In genomic region chr1:27349784-27350672, GRCh38 we compare ENCODE assay signal across 8 cellular contexts. TPM values are rescaled to one million over a fixed set of nuclear protein-coding genes. Genes with fewer than 3 reads are reported as not detected.
DNase-seq lines count a peak whose midpoint lies in the region; ATAC-seq and TF ChIP-seq lines count a peak whose summit lies in the region.

No MANE protein-coding gene starts in this region.

- ATAC-seq in HG02870 (IDR thresholded peaks at IDR 0.05; ENCODE audit: unreplicated experiment) (no peak), GM18505 (IDR thresholded peaks at IDR 0.05; ENCODE audit: unreplicated experiment) (no peak)

- H3K18ac ChIP-seq in neuronal stem cell (ENCODE audit: low read length) = peak overlapping the region; percentile 89

- H4K91ac ChIP-seq in neuronal stem cell (ENCODE audit: low read depth, low read length, poor library complexity) = peak overlapping the region; percentile 78

- CTCF ChIA-PET in activated CD4-positive, alpha-beta memory T cell treated with anti-CD3 and anti-CD28 coated beads for 36 hours (lab: Charles Lee) = interaction anchor here (1.2 to 2.4 kb wide), 4 partner anchors 17 to 54 kb away, joined by 3 to 10 read pairs (median 6); partner anchors contain the start of gene MAP3K6
- CTCF ChIA-PET in activated CD4-positive, alpha-beta memory T cell treated with anti-CD3 and anti-CD28 coated beads, Interleukin-2, amount 10 ng/mL, durations not matched to agents 7 days and 5 days (lab: Charles Lee) = interaction anchor here (1.1 to 1.5 kb wide), 3 partner anchors 7 to 49 kb away, joined by 3 to 9 read pairs (median 4); no protein-coding TSS in a partner anchor

- no peak overlapping the region for H3K4ac ChIP-seq in neuronal stem cell (ENCODE audit: low read length)

- peak overlapping the region; percentile 42 for H2BK5ac ChIP-seq in neuronal stem cell (ENCODE audit: low read length)

- TF ChIP-seq CTCF in fibroblast of villous mesenchyme (IDR thresholded peaks at IDR 0.05; ENCODE audit: insufficient read depth, low read depth, low read length) = no peak

- POLR2A ChIA-PET in activated CD4-positive, alpha-beta memory T cell treated with anti-CD3 and anti-CD28 coated beads for 36 hours (lab: Charles Lee) = interaction anchor here (1.2 kb wide), 1 partner anchor 16 kb away, joined by 5 read pairs; no protein-coding TSS in a partner anchor
- POLR2A ChIA-PET in activated CD4-positive, alpha-beta memory T cell treated with anti-CD3 and anti-CD28 coated beads, Interleukin-2, amount 10 ng/mL, durations not matched to agents 7 days and 5 days (lab: Charles Lee) = interaction anchor here (1.2 to 1.7 kb wide), 2 partner anchors 8 to 13 kb away, joined by 3 to 7 read pairs; no protein-coding TSS in a partner anchor

- H3K14ac ChIP-seq in neuronal stem cell (ENCODE audit: low read length) = no peak overlapping the region

- no CpG with 5 or more reads among the region's 84 CpGs for WGBS in neuronal stem cell (ENCODE audit: extremely low coverage in 2 of 2, insufficient read length in 2 of 2, insufficient replicate concordance in 1 of 2), 2 donors

- H3K36me3 Mint-ChIP-seq in activated CD4-positive, alpha-beta memory T cell treated with anti-CD3 and anti-CD28 coated beads for 36 hours = peaks cover 1% of the 10 kb centered on the region
- peaks cover 31% of the 10 kb centered on the region for H3K36me3 Mint-ChIP-seq in activated CD4-positive, alpha-beta memory T cell treated with anti-CD3 and anti-CD28 coated beads, Interleukin-2, amount 10 ng/mL, durations not matched to agents 7 days and 5 days (ENCODE audit: low read depth)

- H3K9me3 ChIP-seq in SJSA1 (replicated peaks) (no peaks in the 10 kb centered on the region), neuronal stem cell (replicated peaks in 1 of 2; ENCODE audit: control insufficient read depth in 2 of 2, insufficient read depth in 1 of 2, low read depth in 1 of 2, low read length in 2 of 2) (peaks cover 0 to 4% of the 10 kb centered on the region in 2 donors)

- H3K27me3 ChIP-seq in SJSA1 (replicated peaks) = no peaks in the 10 kb centered on the region
- H3K27me3 ChIP-seq in neuronal stem cell (ENCODE audit: control insufficient read depth in 3 of 3, insufficient read depth in 3 of 3, low read depth in 1 of 3, low read length in 3 of 3) = peaks cover 0 to 14% (median 5%) of the 10 kb centered on the region in 3 experiments

- H2AFZ ChIP-seq in neuronal stem cell (ENCODE audit: low read length) = peak overlapping the region; percentile 91

- DNase-seq in activated CD4-positive, alpha-beta memory T cell treated with anti-CD3 and anti-CD28 coated beads for 36 hours = peak; percentile 24
- no peak for DNase-seq in activated CD4-positive, alpha-beta memory T cell treated with anti-CD3 and anti-CD28 coated beads, Interleukin-2, amount 10 ng/mL, durations not matched to agents 7 days and 5 days
- DNase-seq in SJSA1 (ENCODE audit: low read depth in 1 of 2, low spot score in 2 of 2) = peak; percentile 60 to 76
- peak; percentile 68 for DNase-seq in fibroblast of villous mesenchyme (ENCODE audit: low read depth)
- peak; percentile 60 for DNase-seq in neuronal stem cell (ENCODE audit: low spot score)
- no peak for DNase-seq in OCI-M1 (lab: John Stamatoyannopoulos, UW)

- H3K36me3 ChIP-seq in SJSA1 = no peaks in the 10 kb centered on the region; the same call in 1 of the 2 replicates
- H3K36me3 ChIP-seq in neuronal stem cell (replicated peaks in 1 of 2; ENCODE audit: control insufficient read depth in 2 of 2, insufficient read depth in 2 of 2, low read length in 2 of 2) = peaks cover 2 to 6% of the 10 kb centered on the region in 2 donors

- no peaks in the 10 kb centered on the region for H3K27me3 Mint-ChIP-seq in activated CD4-positive, alpha-beta memory T cell treated with anti-CD3 and anti-CD28 coated beads for 36 hours
- H3K27me3 Mint-ChIP-seq in activated CD4-positive, alpha-beta memory T cell treated with anti-CD3 and anti-CD28 coated beads, Interleukin-2, amount 10 ng/mL, durations not matched to agents 7 days and 5 days = no peaks in the 10 kb centered on the region

- H2AK5ac ChIP-seq in neuronal stem cell (ENCODE audit: low read depth, low read length) = peak overlapping the region; percentile 93

- peak overlapping the region; percentile 88 for H2BK120ac ChIP-seq in neuronal stem cell (ENCODE audit: low read depth, low read length)

- no peak overlapping the region for H3K27ac Mint-ChIP-seq in activated CD4-positive, alpha-beta memory T cell treated with anti-CD3 and anti-CD28 coated beads for 36 hours
- H3K27ac Mint-ChIP-seq in activated CD4-positive, alpha-beta memory T cell treated with anti-CD3 and anti-CD28 coated beads, Interleukin-2, amount 10 ng/mL, durations not matched to agents 7 days and 5 days = no peak overlapping the region

- H2BK15ac ChIP-seq in neuronal stem cell (ENCODE audit: low read length) = peak overlapping the region; percentile 42

- intact Hi-C loops in activated CD4-positive, alpha-beta memory T cell treated with anti-CD3 and anti-CD28 coated beads for 36 hours (cut with micrococcal nuclease) = no loop called here

- H2BK12ac ChIP-seq in neuronal stem cell (ENCODE audit: low read length) = peak overlapping the region; percentile 46

- peak overlapping the region; percentile 3 for H3K23ac ChIP-seq in neuronal stem cell (ENCODE audit: low read depth, low read length, poor library complexity)

- H3K4me3 ChIP-seq in SJSA1 (peak overlapping the region; percentile 46), fibroblast of villous mesenchyme (ENCODE audit: low read depth, low read length) (peak overlapping the region; percentile 59), neuronal stem cell (ENCODE audit: low read length in 2 of 2) (peak overlapping the region; percentile 24 to 78)

- peak overlapping the region; percentile 75 for H3K4me2 ChIP-seq in neuronal stem cell (ENCODE audit: insufficient read depth, low read length, poor library complexity, severe bottlenecking)

- H3K27ac ChIP-seq in SJSA1 = no peak overlapping the region
- H3K27ac ChIP-seq in neuronal stem cell (replicated peaks; ENCODE audit: low read length) = no peak overlapping the region

- peak overlapping the region; percentile 85 for H3K9ac ChIP-seq in neuronal stem cell (ENCODE audit: low read depth, low read length, poor library complexity)

- H3K4me3 Mint-ChIP-seq in activated CD4-positive, alpha-beta memory T cell treated with anti-CD3 and anti-CD28 coated beads for 36 hours = no peak overlapping the region
- no peak overlapping the region for H3K4me3 Mint-ChIP-seq in activated CD4-positive, alpha-beta memory T cell treated with anti-CD3 and anti-CD28 coated beads, Interleukin-2, amount 10 ng/mL, durations not matched to agents 7 days and 5 days

- peaks cover 1% of the 10 kb centered on the region for H3K79me1 ChIP-seq in neuronal stem cell (ENCODE audit: low read depth, low read length)

- H3K4me1 Mint-ChIP-seq in activated CD4-positive, alpha-beta memory T cell treated with anti-CD3 and anti-CD28 coated beads for 36 hours (ENCODE audit: low read depth) = peaks cover 13% of the 10 kb centered on the region
- H3K4me1 Mint-ChIP-seq in activated CD4-positive, alpha-beta memory T cell treated with anti-CD3 and anti-CD28 coated beads, Interleukin-2, amount 10 ng/mL, durations not matched to agents 7 days and 5 days = peaks cover 20% of the 10 kb centered on the region

- no peaks in the 10 kb centered on the region for H3K9me3 Mint-ChIP-seq in activated CD4-positive, alpha-beta memory T cell treated with anti-CD3 and anti-CD28 coated beads for 36 hours
- H3K9me3 Mint-ChIP-seq in activated CD4-positive, alpha-beta memory T cell treated with anti-CD3 and anti-CD28 coated beads, Interleukin-2, amount 10 ng/mL, durations not matched to agents 7 days and 5 days = no peaks in the 10 kb centered on the region

- H4K8ac ChIP-seq in neuronal stem cell (ENCODE audit: low read depth, low read length) = peak overlapping the region; percentile 88

- H3K4me1 ChIP-seq in SJSA1 (replicated peaks) = peaks cover 28% of the 10 kb centered on the region
- H3K4me1 ChIP-seq in neuronal stem cell (ENCODE audit: control insufficient read depth in 2 of 2, insufficient read depth in 1 of 2, low read depth in 1 of 2, low read length in 2 of 2) = peaks cover 12 to 19% of the 10 kb centered on the region in 2 donors

- no peak for TF ChIP-seq POLR2A in GM18505 (IDR thresholded peaks at IDR 0.05; ENCODE audit: borderline replicate concordance, extremely low read depth, insufficient read depth, insufficient read length)

RNA-seq across cellular contexts. Expression of gene SYTL1, which starts 8.2 kb away (rescaled TPM):
- 10 to 100 TPM; 27.3 to 30.4 TPM for total RNA-seq in activated CD4-positive, alpha-beta memory T cell treated with anti-CD3 and anti-CD28 coated beads for 36 hours
- 100 to 1,000 TPM; 124 to 136 TPM for total RNA-seq in activated CD4-positive, alpha-beta memory T cell treated with anti-CD3 and anti-CD28 coated beads, Interleukin-2, amount 10 ng/mL, durations not matched to agents 7 days and 5 days
- 0.22 and 1.1 TPM in 2 replicates for total RNA-seq in SJSA1 (2014; rRNA removed; shearing (Covaris generic))
- total RNA-seq in fibroblast of villous mesenchyme = under 0.01 and 0.32 TPM in 2 replicates
- polyA plus RNA-seq in neuronal stem cell (2013, experiment 1 of 2) = 8.5 TPM
- 8.0 TPM for polyA plus RNA-seq in neuronal stem cell (2013, experiment 2 of 2)

RNA-seq across cellular contexts. Expression of gene MAP3K6, which starts 16.7 kb away (rescaled TPM):
- 1 to 10 TPM; 8.2 to 9.7 TPM for total RNA-seq in activated CD4-positive, alpha-beta memory T cell treated with anti-CD3 and anti-CD28 coated beads for 36 hours
- total RNA-seq in activated CD4-positive, alpha-beta memory T cell treated with anti-CD3 and anti-CD28 coated beads, Interleukin-2, amount 10 ng/mL, durations not matched to agents 7 days and 5 days = 10 to 100 TPM; 10.5 to 11.1 TPM
- total RNA-seq in SJSA1 (2014; rRNA removed; shearing (Covaris generic)) = 14.6 and 16.6 TPM in 2 replicates
- 24.2 and 25.9 TPM in 2 replicates for total RNA-seq in fibroblast of villous mesenchyme
- polyA plus RNA-seq in neuronal stem cell (2013, experiment 1 of 2) = 8.4 TPM
- polyA plus RNA-seq in neuronal stem cell (2013, experiment 2 of 2) = 8.3 TPM

RNA-seq across cellular contexts. Expression of gene FCN3, which starts 24.6 kb away (rescaled TPM):
- total RNA-seq in activated CD4-positive, alpha-beta memory T cell treated with anti-CD3 and anti-CD28 coated beads for 36 hours = not detected
- total RNA-seq in activated CD4-positive, alpha-beta memory T cell treated with anti-CD3 and anti-CD28 coated beads, Interleukin-2, amount 10 ng/mL, durations not matched to agents 7 days and 5 days = not detected
- total RNA-seq in SJSA1 (2014; rRNA removed; shearing (Covaris generic)) = not detected in 2 replicates
- not detected in 2 replicates for total RNA-seq in fibroblast of villous mesenchyme
- polyA plus RNA-seq in neuronal stem cell (2013, experiment 1 of 2) = not detected
- not detected for polyA plus RNA-seq in neuronal stem cell (2013, experiment 2 of 2)

RNA-seq across cellular contexts. Expression of gene TMEM222, which starts 28.1 kb away (rescaled TPM):
- total RNA-seq in activated CD4-positive, alpha-beta memory T cell treated with anti-CD3 and anti-CD28 coated beads for 36 hours = 10 to 100 TPM; 22.8 to 24.6 TPM
- total RNA-seq in activated CD4-positive, alpha-beta memory T cell treated with anti-CD3 and anti-CD28 coated beads, Interleukin-2, amount 10 ng/mL, durations not matched to agents 7 days and 5 days = 10 to 100 TPM; 33.7 to 35.7 TPM
- total RNA-seq in SJSA1 (2014; rRNA removed; shearing (Covaris generic)) = 26.7 and 39.3 TPM in 2 replicates
- 17.3 and 23.5 TPM in 2 replicates for total RNA-seq in fibroblast of villous mesenchyme
- polyA plus RNA-seq in neuronal stem cell (2013, experiment 1 of 2) = 23.9 TPM
- 22.3 TPM for polyA plus RNA-seq in neuronal stem cell (2013, experiment 2 of 2)

RNA-seq across cellular contexts. Expression of gene CD164L2, which starts 33.1 kb away (rescaled TPM):
- total RNA-seq in activated CD4-positive, alpha-beta memory T cell treated with anti-CD3 and anti-CD28 coated beads for 36 hours = not detected
- total RNA-seq in activated CD4-positive, alpha-beta memory T cell treated with anti-CD3 and anti-CD28 coated beads, Interleukin-2, amount 10 ng/mL, durations not matched to agents 7 days and 5 days = not detected
- not detected in 2 replicates for total RNA-seq in SJSA1 (2014; rRNA removed; shearing (Covaris generic))
- total RNA-seq in fibroblast of villous mesenchyme = not detected in 2 replicates
- 0.07 TPM for polyA plus RNA-seq in neuronal stem cell (2013, experiment 1 of 2)
- polyA plus RNA-seq in neuronal stem cell (2013, experiment 2 of 2) = 0.10 TPM

Comparison
In these comparisons a context has a peak if more than half of its experiments do, and no peak if none do; other contexts are left out.
1. DNase-seq: peak in activated CD4-positive, alpha-beta memory T cell treated with anti-CD3 and anti-CD28 coated beads for 36 hours (single experiment), SJSA1 (2 of 2), fibroblast of villous mesenchyme (single experiment) and neuronal stem cell (single experiment); none in activated CD4-positive, alpha-beta memory T cell treated with anti-CD3 and anti-CD28 coated beads, Interleukin-2, amount 10 ng/mL, durations not matched to agents 7 days and 5 days (single experiment) and OCI-M1 (single experiment).
2. RNA of gene SYTL1, which starts 8.2 kb away (total RNA-seq): 124 to 136 TPM in activated CD4-positive, alpha-beta memory T cell treated with anti-CD3 and anti-CD28 coated beads, Interleukin-2, amount 10 ng/mL, durations not matched to agents 7 days and 5 days and 27.3 to 30.4 TPM in activated CD4-positive, alpha-beta memory T cell treated with anti-CD3 and anti-CD28 coated beads for 36 hours; 0.22 to 1.1 TPM in SJSA1 and under 0.01 to 0.32 TPM in fibroblast of villous mesenchyme; every median in the first group is over 10 times any median in the second.
3. Peak in every context shown above with its lines, with median percentiles within 50 percentile points of each other: H3K4me3 ChIP-seq.